In the genomic region with DNA sequence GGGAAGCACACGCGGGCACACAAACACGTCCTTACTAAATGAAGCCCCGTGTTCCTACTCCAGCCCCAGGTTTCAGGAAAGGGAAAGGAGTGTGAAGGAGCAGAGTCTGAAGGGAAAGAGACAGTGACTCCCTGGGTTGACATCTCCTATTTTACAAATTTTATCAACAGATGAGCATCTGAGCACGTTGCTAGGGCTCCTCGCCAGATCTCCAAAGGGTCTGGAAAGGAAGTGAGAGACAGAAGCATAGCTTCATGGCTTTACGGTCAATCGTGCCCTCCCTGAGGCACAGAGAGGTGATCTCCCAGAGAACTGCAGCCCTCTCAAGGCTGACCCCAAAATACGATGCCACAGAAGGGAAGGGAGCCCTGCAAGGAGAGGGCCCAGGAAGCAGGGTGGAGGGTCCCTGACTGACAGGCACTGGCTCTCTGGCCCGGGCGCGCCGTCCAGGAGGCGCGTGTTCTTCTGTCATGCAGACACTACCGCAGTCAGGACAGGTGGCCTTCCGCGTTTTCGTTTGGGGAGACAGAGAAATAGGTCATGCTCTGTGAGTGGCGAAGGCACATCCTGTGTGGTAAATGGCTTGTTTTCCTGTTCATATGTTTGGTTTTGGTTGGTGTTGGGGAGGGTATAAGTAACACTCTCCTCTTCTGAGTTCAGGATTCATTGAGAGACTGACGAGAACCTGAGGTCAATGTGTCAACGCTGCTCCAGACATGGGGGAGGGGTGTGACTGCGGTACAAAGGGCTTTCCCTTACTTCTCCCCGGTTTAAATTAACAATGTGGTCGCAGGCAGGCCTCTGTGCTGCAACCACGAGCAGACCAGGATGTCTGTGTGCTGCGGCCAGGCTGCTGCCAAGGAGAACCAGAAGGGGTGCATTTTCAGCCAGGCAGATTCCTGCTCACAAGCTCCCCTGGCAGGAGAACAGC, we compare ENCODE assay signal across 8 cellular contexts.
DNase-seq lines count a peak whose midpoint lies in the region; ATAC-seq and TF ChIP-seq lines count a peak whose summit lies in the region.

No MANE protein-coding gene starts in this region.

- H3K4me1 Mint-ChIP-seq in CD4-positive, alpha-beta memory T cell = peaks cover 21 to 37% (median 29%) of the 10 kb centered on the region in 4 donors
- H3K4me1 Mint-ChIP-seq in natural killer cell = peaks cover 25 to 28% of the 10 kb centered on the region in 2 donors

- H3K4me3 ChIP-seq in CD4-positive, alpha-beta memory T cell (ENCODE audit: low read length in 2 of 2) = peak overlapping the region in 1 of 2 donors; percentile 26
- H3K4me3 ChIP-seq in A673 (ENCODE audit: low read depth, low read length, poor library complexity, severe bottlenecking) = no peak overlapping the region

- peak; percentile 87 for ATAC-seq in HG03097 (IDR thresholded peaks at IDR 0.05; ENCODE audit: low FRiP score, unreplicated experiment)
- peak; percentile 70 to 85 (median 73) for ATAC-seq in natural killer cell
- no peak for ATAC-seq in HG03469 (IDR thresholded peaks at IDR 0.05; ENCODE audit: unreplicated experiment)

- peaks cover 0 to 1% of the 10 kb centered on the region in 2 donors for H3K27me3 Mint-ChIP-seq in CD4-positive, alpha-beta memory T cell
- H3K27me3 Mint-ChIP-seq in natural killer cell (ENCODE audit: low read depth in 2 of 2) = peaks cover 8 to 14% of the 10 kb centered on the region in 2 donors

- no peaks in the 10 kb centered on the region for H3K36me3 Mint-ChIP-seq in CD4-positive, alpha-beta memory T cell
- H3K36me3 Mint-ChIP-seq in natural killer cell = no peaks in the 10 kb centered on the region

- POLR2A ChIA-PET in CD4-positive, alpha-beta memory T cell (lab: Charles Lee; ENCODE audit: partially characterized antibody) = no interaction called here
- POLR2A ChIA-PET in A673 (lab: Charles Lee; ENCODE audit: low non-redundant PET) = no interaction called here

- H3K9me3 Mint-ChIP-seq in CD4-positive, alpha-beta memory T cell = peaks cover 0 to 3% (median 0%) of the 10 kb centered on the region in 8 donors
- H3K9me3 Mint-ChIP-seq in natural killer cell = no peaks in the 10 kb centered on the region

- CTCF ChIA-PET in CD4-positive, alpha-beta memory T cell (lab: Charles Lee; ENCODE audit: partially characterized antibody) = no interaction called here
- CTCF ChIA-PET in A673 (lab: Charles Lee) = no interaction called here

- BruUV-seq in A673 (replicated peaks; lab: Mats Ljungman, UMichigan) = no TSS peak

- DNase-seq in CD4-positive, alpha-beta memory T cell = peak; percentile 56 to 78 (median 66)
- peak; percentile 36 for DNase-seq in activated T-cell treated with anti-CD3 and anti-CD28 coated beads, Interleukin-2, amount 50 U/mL, for 1 hour
- DNase-seq in natural killer cell = peak; percentile 18
- DNase-seq in iPS-NIHi7 (ENCODE audit: extremely low spot score) = no peak
- no peak for DNase-seq in globus pallidus (ENCODE audit: low spot score)
- no peak for DNase-seq in A673 (ENCODE audit: low spot score)

- H3K27ac ChIP-seq in CD4-positive, alpha-beta memory T cell (ENCODE audit: low read depth, low read length) = no peak overlapping the region
- H3K27ac ChIP-seq in A673 (ENCODE audit: low read depth, low read length, poor library complexity, severe bottlenecking) = no peak overlapping the region

- peaks cover 30% of the 10 kb centered on the region for H3K4me1 ChIP-seq in CD4-positive, alpha-beta memory T cell (ENCODE audit: insufficient read depth, low read length)
- H3K4me1 ChIP-seq in A673 (ENCODE audit: insufficient read depth, low read length, poor library complexity, severe bottlenecking) = no peaks in the 10 kb centered on the region

- intact Hi-C loops in CD4-positive, alpha-beta memory T cell (cut with micrococcal nuclease) = no loop called here
- intact Hi-C loops in natural killer cell (cut with micrococcal nuclease) = no loop called here
- intact Hi-C loops in A673 (cut with micrococcal nuclease; ENCODE audit: unreplicated experiment) = no loop called here

- no peaks in the 10 kb centered on the region for H3K27me3 ChIP-seq in CD4-positive, alpha-beta memory T cell (ENCODE audit: insufficient read depth, low read length)
- H3K27me3 ChIP-seq in A673 (replicated peaks; ENCODE audit: insufficient read depth, low read depth, low read length, poor library complexity) = peaks cover 37% of the 10 kb centered on the region

- TF ChIP-seq CTCF in natural killer cell (IDR thresholded peaks at IDR 0.05) = no peak
- no peak for TF ChIP-seq CTCF in A673 (conservative IDR thresholded peaks at IDR 0.05; ENCODE audit: low read depth, low read length)

- no peaks in the 10 kb centered on the region for H3K9me3 ChIP-seq in CD4-positive, alpha-beta memory T cell (ENCODE audit: control insufficient read depth in 1 of 2, low read length in 2 of 2)
- H3K9me3 ChIP-seq in A673 (ENCODE audit: low read depth, low read length, poor library complexity, severe bottlenecking) = peaks cover 2% of the 10 kb centered on the region

- H3K36me3 ChIP-seq in CD4-positive, alpha-beta memory T cell (ENCODE audit: insufficient read depth, low read length) = no peaks in the 10 kb centered on the region
- H3K36me3 ChIP-seq in A673 (ENCODE audit: insufficient read depth, low read length, poor library complexity, severe bottlenecking) = no peaks in the 10 kb centered on the region

- H3K27ac Mint-ChIP-seq in CD4-positive, alpha-beta memory T cell = peak overlapping the region; percentile 82 to 96 (median 92)
- H3K27ac Mint-ChIP-seq in natural killer cell = peak overlapping the region; percentile 67 to 73

- peak overlapping the region; percentile 77 to 89 (median 80) for H3K4me3 Mint-ChIP-seq in CD4-positive, alpha-beta memory T cell
- H3K4me3 Mint-ChIP-seq in natural killer cell = peak overlapping the region; percentile 77

Comparison
In these comparisons a context has a peak if more than half of its experiments do, and no peak if none do; other contexts are left out.
1. DNase-seq: peak in CD4-positive, alpha-beta memory T cell (5 of 5), activated T-cell treated with anti-CD3 and anti-CD28 coated beads, Interleukin-2, amount 50 U/mL, for 1 hour (single experiment) and natural killer cell (single experiment); none in iPS-NIHi7 (single experiment), globus pallidus (single experiment) and A673 (single experiment).